ENCODE assay signal across 1 cellular context in genomic region chr9:105651806-105652205, GRCh38.
A peak's percentile ranks its signal among the peaks of the same experiment; 100 is the strongest.
TF ChIP-seq lines count a peak whose summit lies in the region.

No MANE protein-coding gene starts in this region.

TF ChIP-seq in H1, 55 proteins besides CTCF, POLR2A, EP300 and RAD21:
- TF ChIP-seq TCF12 (IDR thresholded peaks at IDR 0.05; ENCODE audit: low read depth, low read length) (peak; percentile 88; the same call in 1 of the 2 replicates), KDM5A (IDR thresholded peaks at IDR 0.05; ENCODE audit: low read length) (no peak), HDAC2 (IDR thresholded peaks at IDR 0.05; ENCODE audit: borderline replicate concordance in 1 of 2, low read depth in 2 of 2, low read length in 2 of 2) (peak in 1 of 2 experiments; percentile 80; a peak in 1 of 4 replicates), NANOG (IDR thresholded peaks at IDR 0.05; ENCODE audit: insufficient read depth, low read depth, low read length, poor library complexity, severe bottlenecking) (peak; percentile 81), E2F6 (IDR thresholded peaks at IDR 0.05) (no peak)
TF ChIP-seq in H1: peak in this region for 3.
